ENCODE assay signal across 8 cellular contexts in genomic region chr20:58891076-58891685, GRCh38. TPM values are rescaled to one million over a fixed set of nuclear protein-coding genes. Genes with fewer than 3 reads are reported as not detected.
DNase-seq lines count a peak whose midpoint lies in the region; ATAC-seq and TF ChIP-seq lines count a peak whose summit lies in the region.

No MANE protein-coding gene starts in this region.

- ATAC-seq in sciatic nerve (peak; percentile 61), GM18870 (IDR thresholded peaks at IDR 0.05; ENCODE audit: unreplicated experiment) (no peak)

- in situ Hi-C loops in GM18951 (cut with MboI; ENCODE audit: low sequenced_read_pairs, unreplicated experiment), result no loop called here

- H3K36me3 ChIP-seq in ACC112 (ENCODE audit: insufficient read depth, low read length) (peaks cover 4% of the 10 kb centered on the region; the same call in 1 of the 2 replicates), HUES6 (ENCODE audit: control insufficient read depth, insufficient read depth, low read length) (peaks cover 2% of the 10 kb centered on the region; the same call in 1 of the 2 replicates), hepatocyte (replicated peaks; ENCODE audit: insufficient read depth, low read depth) (no peaks in the 10 kb centered on the region)

- 0% methylated on average over 6 of the region's 99 CpGs for WGBS in hepatocyte (ENCODE audit: low lambda C conversion rate, missing lambda C conversion rate)

- peak; percentile 92 for TF ChIP-seq POLR2A in GM18951 (IDR thresholded peaks at IDR 0.05; ENCODE audit: extremely low read depth, insufficient read depth, insufficient read length)

- peak overlapping the region; percentile 75 for H3K9ac ChIP-seq in HUES6 (ENCODE audit: low read length)

- H3K27me3 ChIP-seq in ACC112 (ENCODE audit: insufficient read depth, low read length) (no peaks in the 10 kb centered on the region), HUES6 (ENCODE audit: control insufficient read depth, insufficient read depth, low read length) (peaks cover 6% of the 10 kb centered on the region; the same call in 1 of the 2 replicates), hepatocyte (no peaks in the 10 kb centered on the region)

- no peaks in the 10 kb centered on the region for H3K9me3 ChIP-seq in HUES6 (ENCODE audit: control insufficient read depth, insufficient read depth, low read depth, low read length)
- no peaks in the 10 kb centered on the region for H3K9me3 ChIP-seq in hepatocyte (ENCODE audit: low read depth)

- no peaks in the 10 kb centered on the region for H3K9me2 ChIP-seq in hepatocyte (replicated peaks; ENCODE audit: insufficient read depth)

- H3K4me3 ChIP-seq in ACC112 (ENCODE audit: low read depth, low read length) (peak overlapping the region; percentile 93), HUES6 (ENCODE audit: low read depth, low read length) (peak overlapping the region; percentile 98), hepatocyte (peak overlapping the region; percentile 90)

- H3K27ac ChIP-seq in ACC112 (ENCODE audit: low read depth, low read length), result peak overlapping the region; percentile 60
- no peak overlapping the region; the same call in 1 of the 2 replicates for H3K27ac ChIP-seq in HUES6 (ENCODE audit: low read depth, low read length)
- H3K27ac ChIP-seq in hepatocyte, result peak overlapping the region; percentile 100

- H3K79me2 ChIP-seq in ACC112 (ENCODE audit: control insufficient read depth, insufficient read depth, low read length, unreplicated experiment) (peaks cover 48% of the 10 kb centered on the region), hepatocyte (peaks cover 64% of the 10 kb centered on the region)

- H3K4me2 ChIP-seq in hepatocyte, result peak overlapping the region; percentile 97

- H4K20me1 ChIP-seq in hepatocyte (ENCODE audit: insufficient read depth, poor library complexity, severe bottlenecking), result peaks cover 34% of the 10 kb centered on the region

- TF ChIP-seq CTCF in hepatocyte (IDR thresholded peaks at IDR 0.05; ENCODE audit: poor library complexity), result no peak

- peak overlapping the region; percentile 53 for H2AFZ ChIP-seq in ACC112 (ENCODE audit: low read length, unreplicated experiment)
- H2AFZ ChIP-seq in hepatocyte, result no peak overlapping the region

- intact Hi-C loops in sciatic nerve (cut with DNase I), result no loop called here

- H3K4me1 ChIP-seq in ACC112 (ENCODE audit: control insufficient read depth, insufficient read depth, low read length, unreplicated experiment) (peaks cover 28% of the 10 kb centered on the region), HUES6 (ENCODE audit: control insufficient read depth, insufficient read depth, low read length) (peaks cover 31% of the 10 kb centered on the region), hepatocyte (ENCODE audit: insufficient read depth) (peaks cover 29% of the 10 kb centered on the region)

- DNase-seq in T-helper 1 cell (peak; percentile 68 to 80 (median 71)), amygdala (lab: John Stamatoyannopoulos, UW) (peak in 42 of 56 donors; percentile 21 to 78 (median 66)), hepatocyte (ENCODE audit: low spot score) (peak; percentile 94), sciatic nerve (ENCODE audit: low spot score) (peak; percentile 90)

RNA-seq across cellular contexts. Expression of gene GNAS, which starts 38.7 kb away (rescaled TPM):
- total RNA-seq in hepatocyte (841 and 897 TPM in 2 replicates), sciatic nerve (617 TPM)
- polyA plus RNA-seq in hepatocyte, result 1,649 and 1,702 TPM in 2 replicates

RNA-seq across cellular contexts. Expression of gene GNAS-AS1, which starts 40.5 kb away (rescaled TPM):
- 0.16 TPM in 1 of 2 replicates, not detected in the other for total RNA-seq in hepatocyte
- 0.97 and 0.98 TPM in 2 replicates for polyA plus RNA-seq in hepatocyte
- total RNA-seq in sciatic nerve, result 1.5 TPM
